In the genomic region with DNA sequence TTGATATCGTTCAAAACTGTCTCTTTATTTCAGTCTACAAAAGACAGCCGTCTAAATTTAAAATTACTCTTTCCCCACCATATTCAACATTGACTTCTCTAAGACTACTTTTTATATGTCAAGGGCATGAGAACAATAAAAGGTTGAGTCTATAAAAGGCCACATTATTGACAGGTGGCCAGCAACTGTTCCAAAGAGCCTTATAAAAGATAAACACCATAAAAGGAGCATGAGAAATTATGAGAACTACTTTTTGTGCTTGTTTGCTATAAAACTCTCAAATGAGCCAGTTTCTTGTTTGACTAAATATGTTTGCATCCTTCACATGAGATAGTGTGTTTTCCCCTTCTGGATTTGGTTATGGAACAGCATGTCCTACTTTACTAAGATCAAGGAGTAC, we compare ENCODE assay signal across 20 cellular contexts.
"Had no signal": no experiment of that assay in that cellular context is flagged by ENCODE, and none has a peak within 500 bp of the region (broad histone marks: within the 10 kb centered on the region; RNA-seq: fewer than 3 reads in every experiment).

No MANE protein-coding gene starts in this region.

- H3K27me3 Mint-ChIP-seq: activated CD4-positive, alpha-beta T cell treated with anti-CD3 and anti-CD28 coated beads, Interleukin-2, amount 10 ng/mL, durations not matched to agents 24 days and 14 days; activated CD8-positive, alpha-beta T cell treated with anti-CD3 and anti-CD28 coated beads for 36 hours; activated T-helper 17 cell treated with anti-CD3 and anti-CD28 coated beads, Interleukin-2, amount 50 U/mL, for 72 hours; stimulated activated naive CD8-positive, alpha-beta T cell treated with anti-CD3 and anti-CD28 coated beads, Interleukin-15, amount 100 ng/mL, for 72 hours; type B pancreatic cell had no signal

- H3K4me1 Mint-ChIP-seq: activated CD4-positive, alpha-beta T cell treated with anti-CD3 and anti-CD28 coated beads, Interleukin-2, amount 10 ng/mL, durations not matched to agents 24 days and 14 days; activated T-helper 17 cell treated with anti-CD3 and anti-CD28 coated beads, Interleukin-2, amount 50 U/mL, for 72 hours; neural crest cell; stimulated activated naive CD8-positive, alpha-beta T cell treated with anti-CD3 and anti-CD28 coated beads, Interleukin-15, amount 100 ng/mL, for 72 hours had no signal

- H3K36me3 ChIP-seq: brain microvascular endothelial cell had no signal

- H3K27ac Mint-ChIP-seq: activated CD4-positive, alpha-beta T cell treated with anti-CD3 and anti-CD28 coated beads, Interleukin-2, amount 10 ng/mL, durations not matched to agents 24 days and 14 days; activated CD8-positive, alpha-beta T cell treated with anti-CD3 and anti-CD28 coated beads for 36 hours; activated T-helper 17 cell treated with anti-CD3 and anti-CD28 coated beads, Interleukin-2, amount 50 U/mL, for 72 hours; stimulated activated naive CD8-positive, alpha-beta T cell treated with anti-CD3 and anti-CD28 coated beads, Interleukin-15, amount 100 ng/mL, for 72 hours; type B pancreatic cell had no signal

- ATAC-seq: activated CD8-positive, alpha-beta T cell treated with anti-CD3 and anti-CD28 coated beads for 36 hours; activated T-helper 17 cell treated with anti-CD3 and anti-CD28 coated beads, Interleukin-2, amount 50 U/mL, for 72 hours; left lobe of liver; stimulated activated naive CD8-positive, alpha-beta T cell treated with anti-CD3 and anti-CD28 coated beads, Interleukin-15, amount 100 ng/mL, for 72 hours had no signal

- H3K4me3 Mint-ChIP-seq: activated CD4-positive, alpha-beta T cell treated with anti-CD3 and anti-CD28 coated beads, Interleukin-2, amount 10 ng/mL, durations not matched to agents 24 days and 14 days; activated CD8-positive, alpha-beta T cell treated with anti-CD3 and anti-CD28 coated beads for 36 hours; activated T-helper 17 cell treated with anti-CD3 and anti-CD28 coated beads, Interleukin-2, amount 50 U/mL, for 72 hours; neural crest cell; stimulated activated naive CD8-positive, alpha-beta T cell treated with anti-CD3 and anti-CD28 coated beads, Interleukin-15, amount 100 ng/mL, for 72 hours; type B pancreatic cell had no signal

- H3K27me3 ChIP-seq: brain microvascular endothelial cell had no signal

- H3K36me3 Mint-ChIP-seq: type B pancreatic cell had no signal

- DNase-seq: activated CD4-positive, alpha-beta T cell treated with anti-CD3 and anti-CD28 coated beads, Interleukin-2, amount 10 ng/mL, durations not matched to agents 24 days and 14 days; activated CD8-positive, alpha-beta T cell treated with anti-CD3 and anti-CD28 coated beads for 36 hours; activated naive CD4-positive, alpha-beta T cell treated with Interleukin-2 at 50 U/mL for 16 hours; activated T-cell treated with anti-CD3 and anti-CD28 coated beads, Interleukin-2, amount 50 U/mL, for 1 hour; aorta; brain microvascular endothelial cell; central memory CD4-positive, alpha-beta T cell; erythroblast; foreskin melanocyte; hypothalamus; midbrain; small intestine; stimulated activated CD4-positive, alpha-beta T cell treated with anti-CD3 and anti-CD28 coated beads, Interleukin-15, amount 100 ng/mL, for 24 hours; stimulated activated CD4-positive, alpha-beta T cell treated with anti-CD3 and anti-CD28 coated beads, Interleukin-2, amount 100 ng/mL, for 48 hours; stimulated activated naive CD8-positive, alpha-beta T cell treated with anti-CD3 and anti-CD28 coated beads, Interleukin-15, amount 100 ng/mL, for 72 hours; T-helper 9 cell had no signal

- H3K27ac ChIP-seq: brain microvascular endothelial cell had no signal

- H3K9me3 Mint-ChIP-seq: activated CD4-positive, alpha-beta T cell treated with anti-CD3 and anti-CD28 coated beads, Interleukin-2, amount 10 ng/mL, durations not matched to agents 24 days and 14 days; activated CD8-positive, alpha-beta T cell treated with anti-CD3 and anti-CD28 coated beads for 36 hours; activated T-helper 17 cell treated with anti-CD3 and anti-CD28 coated beads, Interleukin-2, amount 50 U/mL, for 72 hours; neural crest cell; stimulated activated naive CD8-positive, alpha-beta T cell treated with anti-CD3 and anti-CD28 coated beads, Interleukin-15, amount 100 ng/mL, for 72 hours; type B pancreatic cell had no signal
